22 cellular contexts compared by ENCODE assay signal in genomic region chrX:32572644-32573043, GRCh38.
DNase-seq lines count a peak whose midpoint lies in the region; ATAC-seq, FAIRE-seq and TF ChIP-seq lines count a peak whose summit lies in the region.
"Had no signal": no experiment of that assay in that cellular context is flagged by ENCODE, and none has a peak within 500 bp of the region (broad histone marks: within the 10 kb centered on the region; RNA-seq: fewer than 3 reads in every experiment).

No MANE protein-coding gene starts in this region.

- H3K27me3 ChIP-seq in neural progenitor cell = no peaks in the 10 kb centered on the region
- H3K27me3 ChIP-seq: SJSA1 had no signal

- peaks cover 2% of the 10 kb centered on the region for H3K9me3 Mint-ChIP-seq in neural progenitor cell

- ATAC-seq in GM21367 (IDR thresholded peaks at IDR 0.05; ENCODE audit: unreplicated experiment) = no peak
- ATAC-seq: Right ventricle myocardium inferior had no signal

- no peaks in the 10 kb centered on the region for H3K4me1 ChIP-seq in neural progenitor cell
- H3K4me1 ChIP-seq: SJSA1 had no signal

- TF ChIP-seq CTCF in neural progenitor cell (IDR thresholded peaks at IDR 0.05) = no peak

- H3K4me1 Mint-ChIP-seq in neural progenitor cell = no peaks in the 10 kb centered on the region
- H3K4me1 Mint-ChIP-seq: CD8-positive, alpha-beta memory T cell had no signal

- H3K36me3 Mint-ChIP-seq in neural progenitor cell = no peaks in the 10 kb centered on the region
- H3K36me3 Mint-ChIP-seq: CD8-positive, alpha-beta memory T cell had no signal

- H3K36me3 ChIP-seq in neural progenitor cell = no peaks in the 10 kb centered on the region
- H3K36me3 ChIP-seq: SJSA1 had no signal

- no peaks in the 10 kb centered on the region for H3K27me3 Mint-ChIP-seq in neural progenitor cell (ENCODE audit: insufficient read depth, low read depth)
- H3K27me3 Mint-ChIP-seq: CD8-positive, alpha-beta memory T cell had no signal

- no peak overlapping the region for H3K9ac ChIP-seq in neural progenitor cell

- H3K9me3 ChIP-seq in neural progenitor cell (ENCODE audit: low read depth) = no peaks in the 10 kb centered on the region
- H3K9me3 ChIP-seq: SJSA1 had no signal

- FAIRE-seq in HTR-8/SVneo (lab: Jason Lieb, UNC) (peak; percentile 26), colon (lab: Jason Lieb, UNC) (peak; percentile 43)
- FAIRE-seq: H54, RCC 7860 had no signal

- H3K4me3 Mint-ChIP-seq in neural progenitor cell = no peak overlapping the region
- H3K4me3 Mint-ChIP-seq: CD8-positive, alpha-beta memory T cell had no signal

- no peak overlapping the region for H2AFZ ChIP-seq in neural progenitor cell (replicated peaks)

- H3K4me3 ChIP-seq in neural progenitor cell = no peak overlapping the region
- H3K4me3 ChIP-seq: SJSA1 had no signal

- DNase-seq in HTR-8/SVneo (ENCODE audit: insufficient read length, low spot score) (no peak), NCI-H226 (peak; percentile 61), neural progenitor cell (ENCODE audit: low spot score) (peak; percentile 8), T1000 (lab: John Stamatoyannopoulos, UW) (no peak)
- DNase-seq in stimulated activated naive CD4-positive, alpha-beta T cell treated with Interleukin-2 at 50 U/mL for 16 hours (lab: John Stamatoyannopoulos, UW) = no peak
- DNase-seq: AML-193; C1 segment of cervical spinal cord; CD8-positive, alpha-beta memory T cell; GF-D8; NCI-H1105; NCI-H146; NCI-H2029; NCI-H2171 treated with DMSO at 0.1 percent for 48 hours; NCI-H446; NCI-H526 treated with DMSO at 0.1 percent for 48 hours; OCI-M1 had no signal

- H3K4me2 ChIP-seq in neural progenitor cell = no peak overlapping the region

- H3K27ac ChIP-seq in neural progenitor cell = no peak overlapping the region
- H3K27ac ChIP-seq: SJSA1 had no signal

- no peaks in the 10 kb centered on the region for H3F3A ChIP-seq in neural progenitor cell (ENCODE audit: low read depth)

- no peaks in the 10 kb centered on the region for H4K20me1 ChIP-seq in neural progenitor cell (ENCODE audit: low read depth)

- H3K79me2 ChIP-seq in neural progenitor cell (ENCODE audit: low read depth) = no peaks in the 10 kb centered on the region

- H3K27ac Mint-ChIP-seq in neural progenitor cell = no peak overlapping the region
- H3K27ac Mint-ChIP-seq: CD8-positive, alpha-beta memory T cell had no signal

Comparison
In these comparisons a context has a peak if more than half of its experiments do, and no peak if none do; other contexts are left out.
1. DNase-seq: peak in NCI-H226 (single experiment) and neural progenitor cell (single experiment); none in HTR-8/SVneo (single experiment), T1000 (single experiment) and stimulated activated naive CD4-positive, alpha-beta T cell treated with Interleukin-2 at 50 U/mL for 16 hours (single experiment).